In the genomic region with DNA sequence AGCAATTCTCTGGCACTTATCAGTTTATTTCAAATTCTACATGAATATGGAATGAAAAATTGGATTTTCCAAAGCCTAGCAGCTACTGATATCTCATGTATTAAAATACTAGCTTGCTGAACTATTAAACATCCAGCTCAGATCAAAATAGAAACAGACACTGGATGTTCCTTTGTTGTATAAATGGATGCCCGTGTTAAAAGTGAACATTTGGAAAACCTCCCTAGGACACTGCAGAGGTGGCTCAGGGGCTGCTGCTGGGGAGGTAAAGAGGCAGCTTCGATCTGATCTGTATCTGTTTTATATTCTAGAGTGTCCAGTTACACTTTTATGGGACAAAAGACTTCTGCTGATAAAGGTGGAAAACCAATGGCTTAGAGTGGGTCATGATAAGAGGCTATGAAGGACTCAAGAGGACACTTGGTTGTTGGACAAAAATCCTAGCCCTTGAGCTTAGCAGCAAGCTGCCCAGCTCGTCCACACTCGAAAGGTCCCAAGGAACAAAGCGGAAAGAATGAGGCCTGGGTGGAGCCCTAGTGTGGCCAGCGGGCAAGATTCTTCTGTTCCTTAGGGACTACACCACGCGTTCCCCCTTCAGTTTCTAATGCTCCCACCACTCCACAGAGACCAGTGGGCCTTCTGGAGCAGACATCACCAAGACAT, we compare ENCODE assay signal across 26 cellular contexts. TPM values are rescaled to one million over a fixed set of nuclear protein-coding genes. Genes with fewer than 3 reads are reported as not detected.
A peak's percentile ranks its signal among the peaks of the same experiment; 100 is the strongest.
DNase-seq lines count a peak whose midpoint lies in the region; ATAC-seq, FAIRE-seq and TF ChIP-seq lines count a peak whose summit lies in the region.
"Had no signal": no experiment of that assay in that cellular context is flagged by ENCODE, and none has a peak within 500 bp of the region (broad histone marks: within the 10 kb centered on the region; RNA-seq: fewer than 3 reads in every experiment).

No MANE protein-coding gene starts in this region.

- H3K79me1 ChIP-seq in IMR-90 (ENCODE audit: low read depth in 1 of 2, low read length in 2 of 2): peaks cover 38 to 64% of the 10 kb centered on the region in 2 experiments

- intact Hi-C loops in MCF 10A (cut with micrococcal nuclease): loop anchor here (5.0 kb wide), 1 partner anchor 288 kb away; no protein-coding TSS in a partner anchor
- intact Hi-C loops in breast epithelium (cut with DNase I; ENCODE audit: low total_unique reads): no loop called here
- intact Hi-C loops in IMR-90 (cut with micrococcal nuclease): no loop called here
- intact Hi-C loops in transverse colon (cut with DNase I; ENCODE audit: low total_unique reads): loop anchor here (5.0 kb wide), 1 partner anchor 288 kb away; no protein-coding TSS in a partner anchor

- BruUV-seq in MCF 10A (replicated peaks; lab: Mats Ljungman, UMichigan) (no TSS peak), IMR-90 (replicated peaks; lab: Mats Ljungman, UMichigan) (no TSS peak)

- H3K4me1 ChIP-seq in breast epithelium (no peaks in the 10 kb centered on the region), IMR-90 (ENCODE audit: control insufficient read depth, insufficient read depth, low read length) (peaks cover 5% of the 10 kb centered on the region), transverse colon (peaks cover 0 to 4% (median 1%) of the 10 kb centered on the region in 4 donors)

- peaks cover 51% of the 10 kb centered on the region for H3K36me3 Mint-ChIP-seq in MCF 10A (ENCODE audit: insufficient read depth, unreplicated experiment)
- peaks cover 73% of the 10 kb centered on the region for H3K36me3 Mint-ChIP-seq in stimulated activated effector memory CD8-positive, alpha-beta T cell treated with anti-CD3 and anti-CD28 coated beads, Interleukin-12 subunit alpha, Interleukin-12 subunit beta, amount 100 ng/mL, for 72 hours

- H4K5ac ChIP-seq in IMR-90 (ENCODE audit: low read depth, low read length): no peak overlapping the region

- H3K9me3 Mint-ChIP-seq in MCF 10A (ENCODE audit: unreplicated experiment): no peaks in the 10 kb centered on the region
- no peaks in the 10 kb centered on the region for H3K9me3 Mint-ChIP-seq in stimulated activated effector memory CD8-positive, alpha-beta T cell treated with anti-CD3 and anti-CD28 coated beads, Interleukin-12 subunit alpha, Interleukin-12 subunit beta, amount 100 ng/mL, for 72 hours
- H3K9me3 Mint-ChIP-seq: natural killer cell; T-helper 2 cell treated with Interferon-gamma antibody and Interleukin-4, amounts not matched to agents 5 μg/mL and 100 μg/mL, for 36 hours had no signal

- no peak overlapping the region for H2AK5ac ChIP-seq in IMR-90 (ENCODE audit: low read depth, low read length)

- H2AFZ ChIP-seq in IMR-90 (replicated peaks; ENCODE audit: low read length, poor library complexity): no peak overlapping the region

- H3K4me2 ChIP-seq in IMR-90 (ENCODE audit: low read depth, low read length): no peak overlapping the region

- no peak for TF ChIP-seq RAD21 in IMR-90 (IDR thresholded peaks at IDR 0.05; ENCODE audit: low read length)

- no peak overlapping the region for H3K27ac ChIP-seq in breast epithelium
- H3K27ac ChIP-seq in IMR-90 (ENCODE audit: insufficient read depth, low read length): no peak overlapping the region
- H3K27ac ChIP-seq in transverse colon: no peak overlapping the region
- H3K27ac ChIP-seq: adrenal gland, C4-2B, SK-N-MC, WERI-Rb-1 had no signal

- H2BK5ac ChIP-seq in IMR-90 (ENCODE audit: low read depth, low read length, poor library complexity, severe bottlenecking): no peak overlapping the region

- ATAC-seq in IMR-90 (ENCODE audit: low read depth): no peak
- no peak for ATAC-seq in stimulated activated effector memory CD8-positive, alpha-beta T cell treated with anti-CD3 and anti-CD28 coated beads, Interleukin-12 subunit alpha, Interleukin-12 subunit beta, amount 100 ng/mL, for 72 hours
- ATAC-seq: left colon, natural killer cell had no signal

- WGBS in IMR-90 (ENCODE audit: extremely low coverage in 2 of 2, insufficient read length in 1 of 2), 2 experiments: 93% methylated on average over 3 of the region's 8 CpGs; no CpG with 5 or more reads in 1 of the 2 experiments
- 56 to 84% methylated on average over 6 to 8 of the region's 8 CpGs for WGBS in transverse colon (ENCODE audit: low coverage in 1 of 2), 2 donors

- H3K56ac ChIP-seq in IMR-90 (ENCODE audit: extremely low read depth, insufficient read depth, low read length): no peak overlapping the region

- no peak overlapping the region for H4K91ac ChIP-seq in IMR-90 (ENCODE audit: insufficient read depth, low read depth, low read length)

- TF ChIP-seq CTCF in MCF 10A (IDR thresholded peaks at IDR 0.05; ENCODE audit: unreplicated experiment) (no peak), breast epithelium (IDR thresholded peaks at IDR 0.05) (no peak), IMR-90 (conservative IDR thresholded peaks at IDR 0.05; ENCODE audit: low read depth, low read length) (no peak), bronchial epithelial cell (IDR thresholded peaks at IDR 0.05; ENCODE audit: insufficient read depth, low read length, severe bottlenecking) (no peak), transverse colon (IDR thresholded peaks at IDR 0.05) (no peak)

- H3K9me3 ChIP-seq in breast epithelium (no peaks in the 10 kb centered on the region), IMR-90 (ENCODE audit: control insufficient read depth, insufficient read depth, low read length) (no peaks in the 10 kb centered on the region), transverse colon (no peaks in the 10 kb centered on the region)
- H3K9me3 ChIP-seq: adrenal gland, pancreas, sigmoid colon had no signal

- H3K27me3 Mint-ChIP-seq in MCF 10A (ENCODE audit: insufficient read depth, unreplicated experiment): no peaks in the 10 kb centered on the region

- no peak overlapping the region for H2BK15ac ChIP-seq in IMR-90 (ENCODE audit: low read depth, low read length)

- H3K27me3 ChIP-seq in breast epithelium (no peaks in the 10 kb centered on the region), IMR-90 (ENCODE audit: control insufficient read depth, insufficient read depth, low read length) (no peaks in the 10 kb centered on the region), bronchial epithelial cell (ENCODE audit: control insufficient read depth, insufficient read depth, low read length) (no peaks in the 10 kb centered on the region), transverse colon (no peaks in the 10 kb centered on the region)
- H3K27me3 ChIP-seq: adrenal gland, pancreas, sigmoid colon had no signal

- peak overlapping the region; percentile 2 for H3K27ac Mint-ChIP-seq in MCF 10A (ENCODE audit: low read depth, unreplicated experiment)
- H3K27ac Mint-ChIP-seq in stimulated activated effector memory CD8-positive, alpha-beta T cell treated with anti-CD3 and anti-CD28 coated beads, Interleukin-12 subunit alpha, Interleukin-12 subunit beta, amount 100 ng/mL, for 72 hours: peak overlapping the region; percentile 67
- H3K27ac Mint-ChIP-seq: T-helper 2 cell treated with Interferon-gamma antibody and Interleukin-4, amounts not matched to agents 5 μg/mL and 100 μg/mL, for 36 hours had no signal

- H3K4me3 ChIP-seq in breast epithelium: no peak overlapping the region
- no peak overlapping the region for H3K4me3 ChIP-seq in IMR-90 (ENCODE audit: insufficient read depth, low read depth, low read length)
- no peak overlapping the region for H3K4me3 ChIP-seq in bronchial epithelial cell (ENCODE audit: low read depth, low read length)
- H3K4me3 ChIP-seq in transverse colon: no peak overlapping the region
- H3K4me3 ChIP-seq: adrenal gland, pancreas, sigmoid colon, SK-N-MC had no signal

- H3K36me3 ChIP-seq in breast epithelium (no peaks in the 10 kb centered on the region), IMR-90 (ENCODE audit: control insufficient read depth, insufficient read depth, low read length) (peaks cover 13% of the 10 kb centered on the region), bronchial epithelial cell (ENCODE audit: control insufficient read depth, insufficient read depth, low read length) (peaks cover 4% of the 10 kb centered on the region), transverse colon (peaks cover 0 to 25% (median 4%) of the 10 kb centered on the region in 4 donors)

- H2BK120ac ChIP-seq in IMR-90 (ENCODE audit: low read depth, low read length): no peak overlapping the region

- H2BK20ac ChIP-seq in IMR-90 (ENCODE audit: low read depth, low read length): no peak overlapping the region

- H3K9ac ChIP-seq in IMR-90 (ENCODE audit: low read depth, low read length): no peak overlapping the region

- peaks cover 15% of the 10 kb centered on the region for H4K20me1 ChIP-seq in IMR-90 (ENCODE audit: insufficient read depth, low read length)

- DNase-seq in MCF 10A (ENCODE audit: unreplicated experiment): no peak
- DNase-seq in breast epithelium (ENCODE audit: low spot score in 2 of 2): no peak
- DNase-seq in IMR-90: no peak
- no peak for DNase-seq in bronchial epithelial cell (ENCODE audit: low read depth)
- DNase-seq in stimulated activated effector memory CD8-positive, alpha-beta T cell treated with anti-CD3 and anti-CD28 coated beads, Interleukin-12 subunit alpha, Interleukin-12 subunit beta, amount 100 ng/mL, for 72 hours (ENCODE audit: low spot score in 2 of 2): no peak
- DNase-seq in putamen (ENCODE audit: low spot score): no peak
- no peak for DNase-seq in transverse colon
- no peak for DNase-seq in NK-92 treated with Interleukin-12 subunit alpha and Interleukin-12 subunit beta, amount 100 ng/mL, for 24 hours (lab: John Stamatoyannopoulos, UW)
- DNase-seq: activated CD4-positive, alpha-beta T cell treated with anti-CD3 and anti-CD28 coated beads, Interleukin-2, amount 50 U/mL, for 48 hours; adrenal gland; left colon; natural killer cell; NCI-H1417 treated with DMSO at 0.1 percent for 48 hours; NCI-H2107; NCI-H446 treated with DMSO at 0.1 percent for 48 hours; pancreas; sigmoid colon; stimulated activated CD4-positive, alpha-beta T cell treated with anti-CD3 and anti-CD28 coated beads, Interleukin-15, amount 100 ng/mL, for 24 hours; WERI-Rb-1 had no signal

- peak overlapping the region; percentile 29; the same call in 1 of the 2 replicates for H3K14ac ChIP-seq in IMR-90 (replicated peaks; ENCODE audit: low read depth, low read length)

- dilution Hi-C loops in IMR-90 (cut with HindIII; ENCODE audit: low sequenced_read_pairs, unreplicated experiment): no loop called here

- H3K4ac ChIP-seq in IMR-90 (ENCODE audit: low read depth, low read length): no peak overlapping the region

- H3K18ac ChIP-seq in IMR-90 (ENCODE audit: low read depth, low read length): no peak overlapping the region

- no peak overlapping the region for H4K8ac ChIP-seq in IMR-90 (ENCODE audit: low read depth in 2 of 2, low read length in 2 of 2)

- peaks cover 18% of the 10 kb centered on the region for H3K4me1 Mint-ChIP-seq in MCF 10A (ENCODE audit: insufficient read depth, unreplicated experiment)
- peaks cover 59% of the 10 kb centered on the region for H3K4me1 Mint-ChIP-seq in stimulated activated effector memory CD8-positive, alpha-beta T cell treated with anti-CD3 and anti-CD28 coated beads, Interleukin-12 subunit alpha, Interleukin-12 subunit beta, amount 100 ng/mL, for 72 hours

- H3K23ac ChIP-seq in IMR-90 (ENCODE audit: low read depth, low read length): no peak overlapping the region

- CTCF ChIA-PET in MCF 10A (lab: Yijun Ruan, JAX): interaction anchor here (0.5 to 2.4 kb wide), 8 partner anchors 10 to 524 kb away, joined by 3 to 21 read pairs (median 6); partner anchors contain the start of gene CEMIP
- CTCF ChIA-PET in IMR-90 (lab: Yijun Ruan, JAX): interaction anchor here (1.7 to 2.3 kb wide), 2 partner anchors 9 to 286 kb away, joined by 5 to 10 read pairs; no protein-coding TSS in a partner anchor

- in situ Hi-C loops in IMR-90 (cut with MboI; ENCODE audit: low sequenced_read_pairs): no loop called here
- in situ Hi-C loops in transverse colon (cut with MboI; ENCODE audit: low pct_ligation_motif_present in 1 of 4, low pct_unique_long_range_greater_than_20kb in 1 of 4, low sequenced_read_pairs in 3 of 4): loop anchor here (10.0 to 25.0 kb wide), 6 partner anchors 125 to 525 kb away; no protein-coding TSS in a partner anchor

- H2AK9ac ChIP-seq in IMR-90 (replicated peaks; ENCODE audit: low read depth, low read length, poor library complexity): no peak overlapping the region

- TF ChIP-seq EP300 in transverse colon (IDR thresholded peaks at IDR 0.05; ENCODE audit: low read depth): no peak

- peak; percentile 84 for FAIRE-seq in bronchial epithelial cell (lab: Jason Lieb, UNC)
- FAIRE-seq: endothelial cell of umbilical vein, G401.6, H54, pancreas, urothelium cell line had no signal

- TF ChIP-seq POLR2A in breast epithelium (IDR thresholded peaks at IDR 0.05) (no peak), IMR-90 (IDR thresholded peaks at IDR 0.05; ENCODE audit: low read depth, low read length) (no peak), transverse colon (IDR thresholded peaks at IDR 0.05) (no peak)

- POLR2A ChIA-PET in MCF 10A (lab: Yijun Ruan, JAX): interaction anchor here (0.6 to 1.2 kb wide), 3 partner anchors 10 to 199 kb away, joined by 3 to 4 read pairs (median 3); no protein-coding TSS in a partner anchor
- POLR2A ChIA-PET in IMR-90 (lab: Charles Lee; ENCODE audit: unreplicated experiment): no interaction called here

- H3K4me3 Mint-ChIP-seq in MCF 10A (ENCODE audit: unreplicated experiment): no peak overlapping the region
- no peak overlapping the region for H3K4me3 Mint-ChIP-seq in stimulated activated effector memory CD8-positive, alpha-beta T cell treated with anti-CD3 and anti-CD28 coated beads, Interleukin-12 subunit alpha, Interleukin-12 subunit beta, amount 100 ng/mL, for 72 hours
- H3K4me3 Mint-ChIP-seq: natural killer cell; T-helper 2 cell treated with Interferon-gamma antibody and Interleukin-4, amounts not matched to agents 5 μg/mL and 100 μg/mL, for 36 hours had no signal

- H3K9me1 ChIP-seq in IMR-90 (ENCODE audit: insufficient read depth, low read length): peaks cover 8% of the 10 kb centered on the region

RNA-seq across cellular contexts. Expression of gene MESD, which starts 9.9 kb away (rescaled TPM):
- 29.7 and 30.2 TPM in 2 replicates for total RNA-seq in MCF 10A (2022)
- 10 to 100 TPM; 17.1 to 32.9 (median 27.2) TPM for total RNA-seq in breast epithelium
- total RNA-seq in IMR-90 (2012; rRNA removed): 10.0 and 15.3 TPM in 2 replicates
- polyA plus RNA-seq in IMR-90 (2012; rRNA removed): 14.0 and 14.7 TPM in 2 replicates
- polyA plus RNA-seq in IMR-90 (2012; cell fraction: cytosol; rRNA removed): 6.2 and 6.5 TPM in 2 replicates
- polyA plus RNA-seq in IMR-90 (2012; cell fraction: nucleus; rRNA removed; ENCODE audit: low replicate concordance): 3.5 and 8.2 TPM in 2 replicates
- total RNA-seq in bronchial epithelial cell: 23.9 and 24.7 TPM in 2 replicates
- total RNA-seq in transverse colon: 10 to 100 TPM; 15.8 to 39.3 (median 19.2) TPM

RNA-seq across cellular contexts. Expression of gene TLNRD1, which starts 21.1 kb away (rescaled TPM):
- 17.1 and 18.3 TPM in 2 replicates for total RNA-seq in MCF 10A (2022)
- 10 to 100 TPM; 15.1 to 21.6 (median 16.8) TPM for total RNA-seq in breast epithelium
- total RNA-seq in IMR-90 (2012; rRNA removed): 2.2 and 2.8 TPM in 2 replicates
- 6.8 and 9.5 TPM in 2 replicates for polyA plus RNA-seq in IMR-90 (2012; rRNA removed)
- polyA plus RNA-seq in IMR-90 (2012; cell fraction: cytosol; rRNA removed): 4.7 and 12.7 TPM in 2 replicates
- polyA plus RNA-seq in IMR-90 (2012; cell fraction: nucleus; rRNA removed; ENCODE audit: low replicate concordance): 3.6 and 10.3 TPM in 2 replicates
- 7.3 and 7.4 TPM in 2 replicates for total RNA-seq in bronchial epithelial cell
- 10 to 100 TPM; 20.8 to 57.2 (median 28.2) TPM for total RNA-seq in transverse colon

Comparison
In these comparisons a context has a peak if more than half of its experiments do, and no peak if none do; other contexts are left out.
1. intact Hi-C loops: an anchor here in MCF 10A (5.0 kb wide) and transverse colon (5.0 kb wide); none called in breast epithelium and IMR-90.